ENCODE assay signal across 18 cellular contexts in the genomic region with DNA sequence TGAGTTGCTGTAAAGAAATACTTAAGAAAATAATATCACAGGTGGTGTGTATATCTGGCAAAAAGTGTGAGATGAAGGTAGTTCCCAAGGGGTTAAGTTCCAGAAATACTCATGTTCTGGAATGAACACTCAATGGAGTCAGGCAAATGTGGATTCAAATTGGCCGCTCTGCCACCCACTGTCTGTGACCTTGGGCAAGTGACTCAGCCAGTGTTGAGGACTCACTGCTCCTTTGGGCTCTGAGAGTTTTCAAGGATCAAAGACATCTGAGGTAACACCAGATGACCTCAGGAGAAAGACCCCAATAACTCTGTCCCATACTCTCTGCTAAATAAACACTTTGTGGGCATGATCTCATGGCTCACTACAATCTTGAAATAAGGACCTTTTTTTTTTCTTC. TPM values are rescaled to one million over a fixed set of nuclear protein-coding genes. Genes with fewer than 3 reads are reported as not detected.
DNase-seq lines count a peak whose midpoint lies in the region; ATAC-seq and TF ChIP-seq lines count a peak whose summit lies in the region.
"Had no signal": no experiment of that assay in that cellular context is flagged by ENCODE, and none has a peak within 500 bp of the region (broad histone marks: within the 10 kb centered on the region; RNA-seq: fewer than 3 reads in every experiment).

No MANE protein-coding gene starts in this region.

- H3K27me3 Mint-ChIP-seq in activated CD8-positive, alpha-beta T cell treated with anti-CD3 and anti-CD28 coated beads, Interleukin-2, amount 10 ng/mL, durations not matched to agents 7 days and 5 days (ENCODE audit: low read depth), result peaks cover 6% of the 10 kb centered on the region
- peaks cover 5 to 49% (median 38%) of the 10 kb centered on the region in 5 donors for H3K27me3 Mint-ChIP-seq in naive thymus-derived CD4-positive, alpha-beta T cell

- no peak for ATAC-seq in activated CD8-positive, alpha-beta T cell treated with anti-CD3 and anti-CD28 coated beads, Interleukin-2, amount 10 ng/mL, durations not matched to agents 7 days and 5 days
- no peak for ATAC-seq in naive thymus-derived CD4-positive, alpha-beta T cell
- ATAC-seq in HG03025 (IDR thresholded peaks at IDR 0.05; ENCODE audit: low FRiP score, unreplicated experiment), result no peak
- ATAC-seq in GM21447 (IDR thresholded peaks at IDR 0.05; ENCODE audit: unreplicated experiment), result no peak
- ATAC-seq: CD8-positive, alpha-beta T cell; Right ventricle myocardium inferior had no signal

- no peaks in the 10 kb centered on the region for H3K36me3 ChIP-seq in osteoblast (ENCODE audit: insufficient read depth, low read length)
- no peaks in the 10 kb centered on the region for H3K36me3 ChIP-seq in naive thymus-derived CD4-positive, alpha-beta T cell (ENCODE audit: control insufficient read depth in 2 of 3, insufficient read depth in 3 of 3, low read length in 3 of 3)
- H3K36me3 ChIP-seq: HAP-1 had no signal

- H3K9me3 Mint-ChIP-seq in activated CD8-positive, alpha-beta T cell treated with anti-CD3 and anti-CD28 coated beads, Interleukin-2, amount 10 ng/mL, durations not matched to agents 7 days and 5 days (ENCODE audit: insufficient read depth), result no peaks in the 10 kb centered on the region
- H3K9me3 Mint-ChIP-seq in naive thymus-derived CD4-positive, alpha-beta T cell, result peaks cover 0 to 8% (median 1%) of the 10 kb centered on the region in 11 donors

- intact Hi-C loops in naive thymus-derived CD4-positive, alpha-beta T cell (cut with micrococcal nuclease), result no loop called here

- DNase-seq in EL (peak; percentile 45), LHCN-M2 (ENCODE audit: low read depth) (peak; percentile 48), amniotic epithelial cell (ENCODE audit: low read depth) (peak; percentile 10), osteoblast (ENCODE audit: insufficient read length, low spot score, missing footprints) (peak; percentile 66)
- DNase-seq in activated CD8-positive, alpha-beta T cell treated with anti-CD3 and anti-CD28 coated beads, Interleukin-2, amount 10 ng/mL, durations not matched to agents 7 days and 5 days, result no peak
- no peak for DNase-seq in naive thymus-derived CD4-positive, alpha-beta T cell
- DNase-seq: CD8-positive, alpha-beta T cell; DND-41; NCI-H1048; NCI-H226; NCI-H748 treated with DMSO at 0.1 percent for 48 hours; PC-9; SK-N-SH; T-helper 1 cell had no signal

- H3K4me3 Mint-ChIP-seq in activated CD8-positive, alpha-beta T cell treated with anti-CD3 and anti-CD28 coated beads, Interleukin-2, amount 10 ng/mL, durations not matched to agents 7 days and 5 days, result no peak overlapping the region
- no peak overlapping the region for H3K4me3 Mint-ChIP-seq in naive thymus-derived CD4-positive, alpha-beta T cell
- H3K4me3 Mint-ChIP-seq: CD8-positive, alpha-beta T cell had no signal

- peaks cover 5% of the 10 kb centered on the region for H3K4me1 Mint-ChIP-seq in activated CD8-positive, alpha-beta T cell treated with anti-CD3 and anti-CD28 coated beads, Interleukin-2, amount 10 ng/mL, durations not matched to agents 7 days and 5 days (ENCODE audit: low read depth)
- H3K4me1 Mint-ChIP-seq in naive thymus-derived CD4-positive, alpha-beta T cell, result peaks cover 0 to 3% (median 0%) of the 10 kb centered on the region in 7 donors

- no peak overlapping the region for H3K27ac ChIP-seq in osteoblast (ENCODE audit: low read depth, low read length)
- H3K27ac ChIP-seq in naive thymus-derived CD4-positive, alpha-beta T cell (ENCODE audit: low read depth, low read length), result no peak overlapping the region
- H3K27ac ChIP-seq: PC-9 had no signal

- H3K9me3 ChIP-seq in osteoblast (ENCODE audit: low read depth, low read length), result peaks cover 4% of the 10 kb centered on the region
- no peaks in the 10 kb centered on the region for H3K9me3 ChIP-seq in naive thymus-derived CD4-positive, alpha-beta T cell (ENCODE audit: control insufficient read depth in 2 of 3, low read length in 3 of 3)
- H3K9me3 ChIP-seq: HAP-1, SK-N-SH had no signal

- H4K20me1 ChIP-seq in osteoblast (ENCODE audit: insufficient read depth, low read length), result no peaks in the 10 kb centered on the region

- no peak overlapping the region for H3K4me2 ChIP-seq in osteoblast (ENCODE audit: insufficient read depth, low read length)
- H3K4me2 ChIP-seq: PC-9, SK-N-SH had no signal

- no peak for TF ChIP-seq CTCF in osteoblast (IDR thresholded peaks at IDR 0.05; ENCODE audit: extremely low read depth, low read depth, low read length)

- H3K27ac Mint-ChIP-seq in activated CD8-positive, alpha-beta T cell treated with anti-CD3 and anti-CD28 coated beads, Interleukin-2, amount 10 ng/mL, durations not matched to agents 7 days and 5 days, result no peak overlapping the region
- H3K27ac Mint-ChIP-seq in naive thymus-derived CD4-positive, alpha-beta T cell, result no peak overlapping the region
- H3K27ac Mint-ChIP-seq: CD8-positive, alpha-beta T cell had no signal

- peaks cover 17% of the 10 kb centered on the region for H3K4me1 ChIP-seq in osteoblast (ENCODE audit: insufficient read depth, low read length)
- no peaks in the 10 kb centered on the region for H3K4me1 ChIP-seq in naive thymus-derived CD4-positive, alpha-beta T cell (ENCODE audit: control insufficient read depth in 2 of 2, insufficient read depth in 2 of 2, low read length in 2 of 2)
- H3K4me1 ChIP-seq: HAP-1 had no signal

- H2AFZ ChIP-seq in osteoblast (ENCODE audit: low read length), result no peak overlapping the region
- H2AFZ ChIP-seq: PC-9 had no signal

- H3K27me3 ChIP-seq in osteoblast (ENCODE audit: insufficient read depth, low read length), result no peaks in the 10 kb centered on the region
- no peaks in the 10 kb centered on the region for H3K27me3 ChIP-seq in naive thymus-derived CD4-positive, alpha-beta T cell (ENCODE audit: control insufficient read depth in 2 of 2, insufficient read depth in 2 of 2, low read length in 2 of 2)

- CTCF ChIA-PET in activated CD8-positive, alpha-beta T cell treated with anti-CD3 and anti-CD28 coated beads, Interleukin-2, amount 10 ng/mL, durations not matched to agents 7 days and 5 days (lab: Charles Lee), result no interaction called here
- CTCF ChIA-PET in naive thymus-derived CD4-positive, alpha-beta T cell (lab: Charles Lee), result no interaction called here

- POLR2A ChIA-PET in activated CD8-positive, alpha-beta T cell treated with anti-CD3 and anti-CD28 coated beads, Interleukin-2, amount 10 ng/mL, durations not matched to agents 7 days and 5 days (lab: Charles Lee), result no interaction called here
- POLR2A ChIA-PET in naive thymus-derived CD4-positive, alpha-beta T cell (lab: Charles Lee), result no interaction called here

- no peaks in the 10 kb centered on the region for H3K36me3 Mint-ChIP-seq in activated CD8-positive, alpha-beta T cell treated with anti-CD3 and anti-CD28 coated beads, Interleukin-2, amount 10 ng/mL, durations not matched to agents 7 days and 5 days (ENCODE audit: low read depth)
- H3K36me3 Mint-ChIP-seq in naive thymus-derived CD4-positive, alpha-beta T cell, result peaks cover 0 to 4% (median 0%) of the 10 kb centered on the region in 5 donors
- H3K36me3 Mint-ChIP-seq: CD8-positive, alpha-beta T cell had no signal

- H3K4me3 ChIP-seq in osteoblast (ENCODE audit: insufficient read depth, low read length), result no peak overlapping the region
- H3K4me3 ChIP-seq in naive thymus-derived CD4-positive, alpha-beta T cell (ENCODE audit: low read length), result no peak overlapping the region
- H3K4me3 ChIP-seq: HAP-1, PC-9 had no signal

- no peaks in the 10 kb centered on the region for H3K79me2 ChIP-seq in osteoblast (ENCODE audit: insufficient read depth, low read length)

RNA-seq across cellular contexts. Expression of gene EYA2, which starts 59.2 kb away (rescaled TPM):
- total RNA-seq in LHCN-M2 (2014; rRNA removed), result 0.11 and 0.45 TPM in 2 replicates
- polyA plus RNA-seq in LHCN-M2 (2012), result 2.6 TPM
- total RNA-seq in osteoblast, result 17.7 and 19.2 TPM in 2 replicates
- not detected for total RNA-seq in activated CD8-positive, alpha-beta T cell treated with anti-CD3 and anti-CD28 coated beads, Interleukin-2, amount 10 ng/mL, durations not matched to agents 7 days and 5 days
- total RNA-seq in naive thymus-derived CD4-positive, alpha-beta T cell, result under 1 TPM in 1 of 5 experiments, not detected in 4; 0.16 TPM
- polyA plus RNA-seq in naive thymus-derived CD4-positive, alpha-beta T cell, result not detected
- total RNA-seq: CD8-positive, alpha-beta T cell; PC-9 had no signal

Comparison
In these comparisons a context has a peak if more than half of its experiments do, and no peak if none do; other contexts are left out.
1. DNase-seq: peak in EL (single experiment), LHCN-M2 (single experiment), amniotic epithelial cell (single experiment) and osteoblast (single experiment); none in activated CD8-positive, alpha-beta T cell treated with anti-CD3 and anti-CD28 coated beads, Interleukin-2, amount 10 ng/mL, durations not matched to agents 7 days and 5 days (single experiment) and naive thymus-derived CD4-positive, alpha-beta T cell (0 of 9).
2. RNA of gene EYA2, which starts 59.2 kb away (total RNA-seq): 17.7 to 19.2 TPM in osteoblast; 0.11 to 0.45 TPM in LHCN-M2, 0.16 TPM in naive thymus-derived CD4-positive, alpha-beta T cell and not detected in activated CD8-positive, alpha-beta T cell treated with anti-CD3 and anti-CD28 coated beads, Interleukin-2, amount 10 ng/mL, durations not matched to agents 7 days and 5 days; every median in the first group is over 10 times any median in the second.